ENCODE assay signal across 8 cellular contexts in genomic region chr1:10211805-10212405, GRCh38. TPM values are rescaled to one million over a fixed set of nuclear protein-coding genes. Genes with fewer than 3 reads are reported as not detected.
A peak's percentile ranks its signal among the peaks of the same experiment; 100 is the strongest.
DNase-seq lines count a peak whose midpoint lies in the region; ATAC-seq and FAIRE-seq lines count a peak whose summit lies in the region.

No MANE protein-coding gene starts in this region.

- no peak for FAIRE-seq in RCC 7860 (lab: Jason Lieb, UNC)

- H3K27ac Mint-ChIP-seq in effector memory CD8-positive, alpha-beta T cell = peak overlapping the region; percentile 65 to 86
- H3K27ac Mint-ChIP-seq in naive thymus-derived CD4-positive, alpha-beta T cell = peak overlapping the region; percentile 1 to 82 (median 55)

- H3K9me3 ChIP-seq in naive thymus-derived CD4-positive, alpha-beta T cell (ENCODE audit: control insufficient read depth in 2 of 3, low read length in 3 of 3) = no peaks in the 10 kb centered on the region

- CTCF ChIA-PET in naive thymus-derived CD4-positive, alpha-beta T cell (lab: Charles Lee) = interaction anchor here (0.9 kb wide), 1 partner anchor 217 kb away, joined by 3 read pairs; no protein-coding TSS in a partner anchor

- H3K27me3 Mint-ChIP-seq in effector memory CD8-positive, alpha-beta T cell = no peaks in the 10 kb centered on the region
- peaks cover 0 to 6% (median 0%) of the 10 kb centered on the region in 5 donors for H3K27me3 Mint-ChIP-seq in naive thymus-derived CD4-positive, alpha-beta T cell

- no peak overlapping the region for H3K4me3 ChIP-seq in naive thymus-derived CD4-positive, alpha-beta T cell (ENCODE audit: low read length)

- peak; percentile 32 for DNase-seq in NCI-H345 (lab: John Stamatoyannopoulos, UW)
- no peak for DNase-seq in NCI-H345 treated with DMSO at 0.1 percent for 48 hours (lab: John Stamatoyannopoulos, UW; ENCODE audit: unreplicated experiment)
- DNase-seq in RCC 7860 (ENCODE audit: low spot score) = peak; percentile 33
- no peak for DNase-seq in effector memory CD8-positive, alpha-beta T cell
- DNase-seq in naive thymus-derived CD4-positive, alpha-beta T cell = peak in 1 of 9 donors; percentile 5
- DNase-seq in NCI-H187 treated with DMSO at 0.1 percent for 48 hours (lab: John Stamatoyannopoulos, UW) = no peak

- no peak for ATAC-seq in effector memory CD8-positive, alpha-beta T cell (replicated peaks)
- ATAC-seq in naive thymus-derived CD4-positive, alpha-beta T cell = no peak
- no peak for ATAC-seq in GM21723 (IDR thresholded peaks at IDR 0.05; ENCODE audit: unreplicated experiment)
- no peak for ATAC-seq in GM18520 (IDR thresholded peaks at IDR 0.05; ENCODE audit: unreplicated experiment)

- POLR2A ChIA-PET in naive thymus-derived CD4-positive, alpha-beta T cell (lab: Charles Lee) = interaction anchor here (0.6 kb wide), 1 partner anchor 1336 kb away, joined by 3 read pairs; no protein-coding TSS in a partner anchor

- peaks cover 36 to 40% of the 10 kb centered on the region in 2 donors for H3K4me1 Mint-ChIP-seq in effector memory CD8-positive, alpha-beta T cell (ENCODE audit: low read depth in 2 of 2)
- H3K4me1 Mint-ChIP-seq in naive thymus-derived CD4-positive, alpha-beta T cell = peaks cover 18 to 52% (median 35%) of the 10 kb centered on the region in 7 donors

- H3K27me3 ChIP-seq in naive thymus-derived CD4-positive, alpha-beta T cell (ENCODE audit: control insufficient read depth in 2 of 2, insufficient read depth in 2 of 2, low read length in 2 of 2) = peaks cover 0 to 4% of the 10 kb centered on the region in 2 donors

- no peaks in the 10 kb centered on the region for H3K36me3 ChIP-seq in naive thymus-derived CD4-positive, alpha-beta T cell (ENCODE audit: control insufficient read depth in 2 of 3, insufficient read depth in 3 of 3, low read length in 3 of 3)

- peak overlapping the region; percentile 53 to 76 for H3K4me3 Mint-ChIP-seq in effector memory CD8-positive, alpha-beta T cell
- peak overlapping the region; percentile 59 to 90 (median 75) for H3K4me3 Mint-ChIP-seq in naive thymus-derived CD4-positive, alpha-beta T cell

- intact Hi-C loops in naive thymus-derived CD4-positive, alpha-beta T cell (cut with micrococcal nuclease) = loop anchor here (2.0 to 10.0 kb wide), 4 partner anchors 73 to 283 kb away; partner anchors contain the start of genes DFFA (in 1 of the 2), PEX14 (in 1 of the 2) and UBE4B (in 1 of the 2)

- no peaks in the 10 kb centered on the region for H3K9me3 Mint-ChIP-seq in effector memory CD8-positive, alpha-beta T cell
- no peaks in the 10 kb centered on the region for H3K9me3 Mint-ChIP-seq in naive thymus-derived CD4-positive, alpha-beta T cell

- no peak overlapping the region for H3K27ac ChIP-seq in naive thymus-derived CD4-positive, alpha-beta T cell (ENCODE audit: low read depth, low read length)

- H3K36me3 Mint-ChIP-seq in effector memory CD8-positive, alpha-beta T cell (ENCODE audit: insufficient read depth) = peaks cover 22% of the 10 kb centered on the region
- H3K36me3 Mint-ChIP-seq in naive thymus-derived CD4-positive, alpha-beta T cell = no peaks in the 10 kb centered on the region

- H3K4me1 ChIP-seq in naive thymus-derived CD4-positive, alpha-beta T cell (ENCODE audit: control insufficient read depth in 2 of 2, insufficient read depth in 2 of 2, low read length in 2 of 2) = peaks cover 5 to 15% of the 10 kb centered on the region in 2 donors

RNA-seq across cellular contexts. Expression of gene KIF1B, which starts 1.5 kb away (rescaled TPM):
- total RNA-seq in naive thymus-derived CD4-positive, alpha-beta T cell = 10 to 100 TPM; 10.4 to 21.6 (median 13.4) TPM
- polyA plus RNA-seq in naive thymus-derived CD4-positive, alpha-beta T cell = 1 to 10 TPM; 1.8 to 2.1 TPM

Comparison
In these comparisons a context has a peak if more than half of its experiments do, and no peak if none do; other contexts are left out.
1. DNase-seq: peak in NCI-H345 (single experiment) and RCC 7860 (single experiment); none in NCI-H345 treated with DMSO at 0.1 percent for 48 hours (single experiment), effector memory CD8-positive, alpha-beta T cell (0 of 3) and NCI-H187 treated with DMSO at 0.1 percent for 48 hours (single experiment).